ENCODE assay signal across 1 cellular context in genomic region chr12:6827437-6827894, GRCh38.
A peak's percentile ranks its signal among the peaks of the same experiment; 100 is the strongest.
TF ChIP-seq lines count a peak whose summit lies in the region.

No MANE protein-coding gene starts in this region.

TF ChIP-seq in K562, 482 proteins besides CTCF, POLR2A, EP300 and RAD21 (continued from another document):
- TF ChIP-seq CHD7 (IDR thresholded peaks at IDR 0.05; ENCODE audit: low read depth, low read length), result no peak
- no peak for TF ChIP-seq MEF2A (IDR thresholded peaks at IDR 0.05; ENCODE audit: control insufficient read depth, low read depth, low read length)
- no peak for TF ChIP-seq ZNF707 (CRISPR knock-in tag; conservative IDR thresholded peaks at IDR 0.05)
- TF ChIP-seq HDGF (IDR thresholded peaks at IDR 0.05), result 0 out of 2 replicates have a peak, but pooled peaks have one; percentile 50
- TF ChIP-seq RAD51 (IDR thresholded peaks at IDR 0.05; ENCODE audit: borderline replicate concordance, low read depth), result peak; percentile 64; the same call in 1 of the 2 replicates
- no peak for TF ChIP-seq EHMT2 (IDR thresholded peaks at IDR 0.05)
- TF ChIP-seq TAF15 (IDR thresholded peaks at IDR 0.05; ENCODE audit: low read depth, low read length), result no peak
- no peak for TF ChIP-seq ZBTB34 (CRISPR knock-in tag; IDR thresholded peaks at IDR 0.05)
- peak in 1 of 2 experiments; percentile 24 for TF ChIP-seq E2F6 (IDR thresholded peaks at IDR 0.05; ENCODE audit: borderline replicate concordance in 1 of 2, extremely low read depth in 1 of 2, insufficient read depth in 1 of 2, insufficient read length in 1 of 2, low read depth in 1 of 2, low read length in 1 of 2, poor library complexity in 1 of 2, severe bottlenecking in 1 of 2)
- no peak for TF ChIP-seq MYBL2 (IDR thresholded peaks at IDR 0.05; ENCODE audit: low read depth)
- no peak for TF ChIP-seq MYBL2 (CRISPR knock-in tag; IDR thresholded peaks at IDR 0.05; ENCODE audit: borderline replicate concordance)
- TF ChIP-seq TEAD2 (tag; IDR thresholded peaks at IDR 0.05), result no peak
- TF ChIP-seq USF1 (CRISPR knock-in tag; IDR thresholded peaks at IDR 0.05), result peak; percentile 78
- peak; percentile 37; the same call in 1 of the 2 replicates for TF ChIP-seq PHF8 (IDR thresholded peaks at IDR 0.05; ENCODE audit: borderline replicate concordance, low read length)
- TF ChIP-seq USF2 (CRISPR knock-in tag; IDR thresholded peaks at IDR 0.05), result peak; percentile 62; the same call in 1 of the 2 replicates
- no peak for TF ChIP-seq ZNF655 (CRISPR knock-in tag; IDR thresholded peaks at IDR 0.05)
- no peak for TF ChIP-seq PURB (CRISPR knock-in tag; IDR thresholded peaks at IDR 0.05; ENCODE audit: low read depth)
- 0 out of 2 replicates have a peak, but pooled peaks have one; percentile 32 for TF ChIP-seq SUPT5H (IDR thresholded peaks at IDR 0.05)
- peak; percentile 43 for TF ChIP-seq TBP (optimal IDR thresholded peaks at IDR 0.05; ENCODE audit: low read depth, low read length)
- 0 out of 2 replicates have a peak, but pooled peaks have one; percentile 20 for TF ChIP-seq CBFA2T2 (conservative IDR thresholded peaks at IDR 0.05)
- TF ChIP-seq PHF20 (IDR thresholded peaks at IDR 0.05; ENCODE audit: partially characterized antibody), result peak; percentile 18
- TF ChIP-seq L3MBTL2 (IDR thresholded peaks at IDR 0.05), result peak; percentile 57; the same call in 1 of the 2 replicates
- no peak for TF ChIP-seq ZNF316 (IDR thresholded peaks at IDR 0.05)
